In genomic region chr7:32102432-32102851, GRCh38 we compare ENCODE assay signal across 22 cellular contexts. TPM values are rescaled to one million over a fixed set of nuclear protein-coding genes. Genes with fewer than 3 reads are reported as not detected.
DNase-seq lines count a peak whose midpoint lies in the region; ATAC-seq and TF ChIP-seq lines count a peak whose summit lies in the region.
"Had no signal": no experiment of that assay in that cellular context is flagged by ENCODE, and none has a peak within 500 bp of the region (broad histone marks: within the 10 kb centered on the region; RNA-seq: fewer than 3 reads in every experiment).

No MANE protein-coding gene starts in this region.

- intact Hi-C loops in Right ventricle myocardium inferior (cut with DNase I) (loop anchor here (1.0 to 2.0 kb wide), 4 partner anchors 24 to 56 kb away; partner anchors contain the start of gene PDE1C), cardiac septum (cut with DNase I) (no loop called here), breast epithelium (cut with DNase I; ENCODE audit: low total_unique reads) (no loop called here)

- no peaks in the 10 kb centered on the region for H3K4me1 ChIP-seq in breast epithelium
- H3K4me1 ChIP-seq: upper lobe of right lung had no signal

- no peaks in the 10 kb centered on the region for H3K9me3 ChIP-seq in breast epithelium

- H3K27ac ChIP-seq in breast epithelium = peak overlapping the region; percentile 38 to 57
- H3K27ac ChIP-seq: epithelial cell of prostate, upper lobe of right lung had no signal

- no peaks in the 10 kb centered on the region for H3K27me3 ChIP-seq in breast epithelium
- H3K27me3 ChIP-seq: upper lobe of right lung had no signal

- no peak overlapping the region for H3K4me3 ChIP-seq in breast epithelium
- H3K4me3 ChIP-seq: smooth muscle cell, upper lobe of right lung had no signal

- no peaks in the 10 kb centered on the region for H3K36me3 ChIP-seq in breast epithelium
- H3K36me3 ChIP-seq: upper lobe of right lung had no signal

- no peak for TF ChIP-seq CTCF in breast epithelium (IDR thresholded peaks at IDR 0.05)

- ATAC-seq in Right ventricle myocardium inferior = peak; percentile 87
- ATAC-seq in HG02840 (IDR thresholded peaks at IDR 0.05; ENCODE audit: low FRiP score, unreplicated experiment) = no peak
- ATAC-seq: naive thymus-derived CD4-positive, alpha-beta T cell; upper lobe of right lung had no signal

- DNase-seq in Right ventricle myocardium inferior (ENCODE audit: missing footprints) (no peak), cardiac septum (ENCODE audit: low spot score) (no peak), NCI-H446 treated with DMSO at 0.1 percent for 48 hours (lab: John Stamatoyannopoulos, UW) (peak; percentile 24), breast epithelium (ENCODE audit: low spot score in 2 of 2) (no peak), SKM-1 treated with dmso at 0.1 percent for 144 hours (lab: John Stamatoyannopoulos, UW; ENCODE audit: unreplicated experiment) (no peak), NOMO-1 (lab: John Stamatoyannopoulos, UW; ENCODE audit: unreplicated experiment in 2 of 2) (no peak)
- DNase-seq in activated T-cell treated with anti-CD3 and anti-CD28 coated beads, Interleukin-2, amount 50 U/mL, for 1 hour = no peak
- DNase-seq: activated CD4-positive, alpha-beta T cell treated with anti-CD3 and anti-CD28 coated beads, Interleukin-2, amount 50 U/mL, for 48 hours; activated CD4-positive, CD25-positive, alpha-beta regulatory T cell; activated effector memory CD4-positive, alpha-beta T cell treated with Interleukin-2 at 50 U/mL for 16 hours; activated naive CD8-positive, alpha-beta T cell treated with anti-CD3 and anti-CD28 coated beads, Interleukin-2, amount 10 ng/mL, durations not matched to agents 7 days and 5 days; effector CD4-positive, alpha-beta T cell; head of caudate nucleus; KG1; naive thymus-derived CD4-positive, alpha-beta T cell; NCI-H187; stimulated activated CD4-positive, alpha-beta T cell treated with anti-CD3 and anti-CD28 coated beads, Interleukin-2, amount 100 ng/mL, for 24 hours; T-helper 9 cell; upper lobe of right lung had no signal

- no peak for TF ChIP-seq POLR2A in breast epithelium (IDR thresholded peaks at IDR 0.05)

RNA-seq across cellular contexts. Expression of gene PDE1C, which starts 32.2 kb away (rescaled TPM):
- total RNA-seq in Right ventricle myocardium inferior = 198 TPM
- total RNA-seq in cardiac septum = 220 TPM
- 10 to 100 TPM in 2 of 3 donors, 1 to 10 TPM in 1; 3.2 to 30.1 (median 18.7) TPM for total RNA-seq in breast epithelium
- total RNA-seq: activated naive CD8-positive, alpha-beta T cell treated with anti-CD3 and anti-CD28 coated beads, Interleukin-2, amount 10 ng/mL, durations not matched to agents 7 days and 5 days had no signal
